ENCODE assay signal across 8 cellular contexts in the genomic region with DNA sequence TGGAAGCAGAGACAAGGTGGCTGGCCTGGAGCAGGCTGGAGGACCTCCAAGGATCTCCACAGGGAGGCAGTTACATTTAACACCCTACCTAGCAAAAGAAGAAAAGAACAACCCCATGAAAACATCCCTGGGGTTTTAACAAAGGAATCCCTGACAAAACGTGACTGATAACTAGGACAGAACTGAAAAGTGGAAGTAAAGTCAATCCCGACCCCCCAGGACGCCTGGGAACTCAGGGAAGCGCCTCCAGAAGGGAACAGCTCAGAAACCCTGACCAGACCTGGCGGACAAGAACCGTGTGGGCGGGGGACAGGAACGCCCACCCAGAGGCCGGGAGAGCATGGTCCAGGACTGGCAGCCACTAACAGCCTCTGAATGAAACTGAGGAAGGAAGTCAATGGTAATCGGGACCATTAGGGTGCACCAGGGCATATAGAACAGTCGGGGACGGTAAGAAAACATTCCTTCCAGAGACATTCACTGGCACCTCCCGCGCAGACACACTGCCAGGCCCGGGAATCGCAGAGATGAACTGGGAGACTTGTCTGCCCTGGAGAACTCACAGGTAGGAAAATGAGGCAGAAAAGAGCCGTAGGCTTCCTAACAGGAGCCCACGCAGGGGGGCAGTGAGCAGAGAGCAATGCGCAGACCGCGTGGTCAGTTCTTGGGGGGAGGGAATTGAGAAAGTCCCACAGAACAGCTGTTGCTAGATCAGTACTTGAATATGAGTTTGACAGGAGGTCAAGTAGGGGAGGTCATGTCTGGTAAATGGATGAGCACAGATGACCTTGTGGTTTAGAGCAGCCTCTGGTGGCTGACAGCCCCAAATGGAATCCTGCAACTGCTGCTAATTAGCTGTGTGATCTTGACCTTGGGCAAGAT. TPM values are rescaled to one million over a fixed set of nuclear protein-coding genes. Genes with fewer than 3 reads are reported as not detected.
A peak's percentile ranks its signal among the peaks of the same experiment; 100 is the strongest.
DNase-seq lines count a peak whose midpoint lies in the region; FAIRE-seq and TF ChIP-seq lines count a peak whose summit lies in the region.

No MANE protein-coding gene starts in this region.

- no peaks in the 10 kb centered on the region for H3K9me2 ChIP-seq in Loucy (replicated peaks; ENCODE audit: low read depth, low read length)

- H3K36me3 ChIP-seq in Loucy (ENCODE audit: insufficient read depth, low read length) (no peaks in the 10 kb centered on the region), liver (ENCODE audit: control insufficient read depth in 4 of 4, insufficient read depth in 3 of 4, low read depth in 1 of 4, low read length in 3 of 4) (no peaks in the 10 kb centered on the region)

- H3F3A ChIP-seq in Loucy (ENCODE audit: low read depth): no peaks in the 10 kb centered on the region

- TF ChIP-seq POLR2A in H54 (IDR thresholded peaks at IDR 0.05; ENCODE audit: low read depth, low read length): no peak

- TF ChIP-seq RAD21 in liver (IDR thresholded peaks at IDR 0.05): peak; percentile 97

- H3K4me2 ChIP-seq in Loucy (ENCODE audit: low read depth, low read length, poor library complexity, severe bottlenecking): peak overlapping the region; percentile 81

- FAIRE-seq in H54 (lab: Jason Lieb, UNC): peak; percentile 23

- H3K4me3 ChIP-seq in Loucy (ENCODE audit: low read length, poor library complexity, severe bottlenecking) (peak overlapping the region; percentile 71), liver (ENCODE audit: low read depth in 1 of 3, low read length in 3 of 3) (peak overlapping the region in 2 of 3 donors; percentile 1 to 85)

- peak overlapping the region; percentile 88 to 89 for H3K27ac ChIP-seq in liver (ENCODE audit: low read depth in 1 of 2, low read length in 2 of 2)

- peaks cover 13% of the 10 kb centered on the region for H3K4me1 ChIP-seq in Loucy (ENCODE audit: insufficient read depth, low read length, poor library complexity, severe bottlenecking)
- H3K4me1 ChIP-seq in liver (ENCODE audit: control insufficient read depth in 4 of 4, insufficient read depth in 4 of 4, low read length in 3 of 4): peaks cover 11 to 36% (median 26%) of the 10 kb centered on the region in 4 donors

- 19% methylated on average over 21 of the region's 21 CpGs for WGBS in liver

- H2AFZ ChIP-seq in Loucy (ENCODE audit: low read length): peak overlapping the region; percentile 89

- H3K27me3 ChIP-seq in Loucy (ENCODE audit: insufficient read depth, low read length, poor library complexity, severe bottlenecking) (peaks cover 31% of the 10 kb centered on the region), liver (ENCODE audit: control insufficient read depth in 4 of 4, insufficient read depth in 4 of 4, low read length in 3 of 4) (no peaks in the 10 kb centered on the region)

- H3K9ac ChIP-seq in Loucy (ENCODE audit: low read depth, low read length, poor library complexity, severe bottlenecking): peak overlapping the region; percentile 70
- peak overlapping the region in 1 of 2 donors; percentile 79 for H3K9ac ChIP-seq in liver (ENCODE audit: low read depth in 1 of 2, low read length in 2 of 2)

- TF ChIP-seq CTCF in Loucy (conservative IDR thresholded peaks at IDR 0.05; ENCODE audit: low read length) (peak; percentile 79), liver (IDR thresholded peaks at IDR 0.05; ENCODE audit: low read depth, low read length, missing input control) (peak; percentile 92)

- H4K20me1 ChIP-seq in Loucy (ENCODE audit: insufficient read depth, low read length, poor library complexity, severe bottlenecking): no peaks in the 10 kb centered on the region

- H3K9me3 ChIP-seq in Loucy (ENCODE audit: insufficient read depth, low read depth, low read length): no peaks in the 10 kb centered on the region
- H3K9me3 ChIP-seq in liver (ENCODE audit: control insufficient read depth in 4 of 4, low read length in 3 of 4): no peaks in the 10 kb centered on the region

- no peaks in the 10 kb centered on the region for H3K79me2 ChIP-seq in Loucy (ENCODE audit: insufficient read depth, low read length)

- DNase-seq in activated CD8-positive, alpha-beta memory T cell treated with anti-CD3 and anti-CD28 coated beads for 24 hours: peak; percentile 61
- DNase-seq in activated CD8-positive, alpha-beta memory T cell treated with anti-CD3 and anti-CD28 coated beads, Interleukin-2, amount 50 U/mL, for 4 hours: no peak
- no peak for DNase-seq in H54 (ENCODE audit: insufficient read length, low spot score)
- peak; percentile 65 for DNase-seq in SKM-1 (lab: John Stamatoyannopoulos, UW; ENCODE audit: unreplicated experiment)
- DNase-seq in ecto neural progenitor cell (ENCODE audit: low spot score): peak; percentile 59
- DNase-seq in stromal cell of bone marrow (ENCODE audit: low read depth): peak; percentile 45

TF ChIP-seq in liver, 16 proteins besides CTCF, POLR2A, EP300 and RAD21:
- TF ChIP-seq TAF1 (conservative IDR thresholded peaks at IDR 0.05): no peak
- TF ChIP-seq FOXA2 (IDR thresholded peaks at IDR 0.05): no peak
- TF ChIP-seq SP1 (IDR thresholded peaks at IDR 0.05): no peak
- TF ChIP-seq HNF4G (IDR thresholded peaks at IDR 0.05): no peak
- TF ChIP-seq, protein P1, sequence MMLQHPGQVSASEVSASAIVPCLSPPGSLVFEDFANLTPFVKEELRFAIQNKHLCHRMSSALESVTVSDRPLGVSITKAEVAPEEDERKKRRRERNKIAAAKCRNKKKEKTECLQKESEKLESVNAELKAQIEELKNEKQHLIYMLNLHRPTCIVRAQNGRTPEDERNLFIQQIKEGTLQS (IDR thresholded peaks at IDR 0.05): peak; percentile 18
- no peak for TF ChIP-seq EGR1 (IDR thresholded peaks at IDR 0.05; ENCODE audit: low read depth in 2 of 2)
- TF ChIP-seq, protein P2, sequence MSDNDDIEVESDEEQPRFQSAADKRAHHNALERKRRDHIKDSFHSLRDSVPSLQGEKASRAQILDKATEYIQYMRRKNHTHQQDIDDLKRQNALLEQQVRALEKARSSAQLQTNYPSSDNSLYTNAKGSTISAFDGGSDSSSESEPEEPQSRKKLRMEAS (IDR thresholded peaks at IDR 0.05): no peak
- no peak for TF ChIP-seq FOXA1 (IDR thresholded peaks at IDR 0.05)
- peak in 1 of 2 donors; percentile 28 for TF ChIP-seq HNF4A (conservative IDR thresholded peaks at IDR 0.05)
- TF ChIP-seq GABPA (IDR thresholded peaks at IDR 0.05 in 1 of 2, conservative IDR thresholded peaks at IDR 0.05 in 1 of 2): no peak
- no peak for TF ChIP-seq JUND (IDR thresholded peaks at IDR 0.05)
- TF ChIP-seq YY1 (IDR thresholded peaks at IDR 0.05): no peak
- TF ChIP-seq, protein P3, sequence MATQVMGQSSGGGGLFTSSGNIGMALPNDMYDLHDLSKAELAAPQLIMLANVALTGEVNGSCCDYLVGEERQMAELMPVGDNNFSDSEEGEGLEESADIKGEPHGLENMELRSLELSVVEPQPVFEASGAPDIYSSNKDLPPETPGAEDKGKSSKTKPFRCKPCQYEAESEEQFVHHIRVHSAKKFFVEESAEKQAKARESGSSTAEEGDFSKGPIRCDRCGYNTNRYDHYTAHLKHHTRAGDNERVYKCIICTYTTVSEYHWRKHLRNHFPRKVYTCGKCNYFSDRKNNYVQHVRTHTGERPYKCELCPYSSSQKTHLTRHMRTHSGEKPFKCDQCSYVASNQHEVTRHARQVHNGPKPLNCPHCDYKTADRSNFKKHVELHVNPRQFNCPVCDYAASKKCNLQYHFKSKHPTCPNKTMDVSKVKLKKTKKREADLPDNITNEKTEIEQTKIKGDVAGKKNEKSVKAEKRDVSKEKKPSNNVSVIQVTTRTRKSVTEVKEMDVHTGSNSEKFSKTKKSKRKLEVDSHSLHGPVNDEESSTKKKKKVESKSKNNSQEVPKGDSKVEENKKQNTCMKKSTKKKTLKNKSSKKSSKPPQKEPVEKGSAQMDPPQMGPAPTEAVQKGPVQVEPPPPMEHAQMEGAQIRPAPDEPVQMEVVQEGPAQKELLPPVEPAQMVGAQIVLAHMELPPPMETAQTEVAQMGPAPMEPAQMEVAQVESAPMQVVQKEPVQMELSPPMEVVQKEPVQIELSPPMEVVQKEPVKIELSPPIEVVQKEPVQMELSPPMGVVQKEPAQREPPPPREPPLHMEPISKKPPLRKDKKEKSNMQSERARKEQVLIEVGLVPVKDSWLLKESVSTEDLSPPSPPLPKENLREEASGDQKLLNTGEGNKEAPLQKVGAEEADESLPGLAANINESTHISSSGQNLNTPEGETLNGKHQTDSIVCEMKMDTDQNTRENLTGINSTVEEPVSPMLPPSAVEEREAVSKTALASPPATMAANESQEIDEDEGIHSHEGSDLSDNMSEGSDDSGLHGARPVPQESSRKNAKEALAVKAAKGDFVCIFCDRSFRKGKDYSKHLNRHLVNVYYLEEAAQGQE (IDR thresholded peaks at IDR 0.05): no peak
- peak; percentile 94 for TF ChIP-seq NR2F2 (IDR thresholded peaks at IDR 0.05)
- peak; percentile 65 to 88 for TF ChIP-seq RXRA (IDR thresholded peaks at IDR 0.05)

RNA-seq across cellular contexts. Expression of a gene that starts 1.3 kb away (rescaled TPM):
- 10 to 100 TPM; 10.4 to 38.6 TPM for total RNA-seq in liver
- 10 to 100 TPM; 13.2 to 13.5 TPM for polyA plus RNA-seq in liver

Comparison
In these comparisons a context has a peak if more than half of its experiments do, and no peak if none do; other contexts are left out.
1. DNase-seq: peak in activated CD8-positive, alpha-beta memory T cell treated with anti-CD3 and anti-CD28 coated beads for 24 hours (single experiment), SKM-1 (single experiment), ecto neural progenitor cell (single experiment) and stromal cell of bone marrow (single experiment); none in activated CD8-positive, alpha-beta memory T cell treated with anti-CD3 and anti-CD28 coated beads, Interleukin-2, amount 50 U/mL, for 4 hours (single experiment) and H54 (single experiment).